In the genomic region with DNA sequence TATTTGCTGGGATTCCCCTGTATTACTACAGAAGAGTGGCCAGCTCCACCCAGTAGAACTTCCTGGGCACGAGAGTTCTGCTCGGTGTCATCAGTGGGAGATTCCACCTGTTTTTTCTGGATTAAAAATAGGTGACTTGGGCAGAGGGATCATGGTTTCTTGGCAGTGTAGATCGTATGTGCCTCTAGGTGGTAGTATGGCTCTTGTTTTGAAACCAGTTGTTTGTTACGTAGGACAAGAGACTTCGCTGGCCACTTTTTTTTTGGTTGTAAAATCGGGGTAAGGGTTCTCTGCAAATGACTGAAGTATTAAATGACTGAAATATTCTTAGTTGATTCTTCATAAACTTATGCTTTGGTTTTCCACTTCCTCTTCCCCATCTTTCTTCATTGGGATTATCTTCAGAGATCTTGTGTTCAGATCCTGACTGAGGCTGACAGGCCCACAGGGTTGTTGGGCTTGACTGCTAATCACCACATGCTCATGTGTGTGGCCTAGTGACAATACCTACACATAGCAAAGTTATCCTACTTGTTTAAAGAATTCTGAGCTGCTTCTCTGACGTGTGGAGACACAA, we compare ENCODE assay signal across 9 cellular contexts. TPM values are rescaled to one million over a fixed set of nuclear protein-coding genes. Genes with fewer than 3 reads are reported as not detected.
DNase-seq lines count a peak whose midpoint lies in the region; ATAC-seq lines count a peak whose summit lies in the region.
"Had no signal": no experiment of that assay in that cellular context is flagged by ENCODE, and none has a peak within 500 bp of the region (broad histone marks: within the 10 kb centered on the region; RNA-seq: fewer than 3 reads in every experiment).

No MANE protein-coding gene starts in this region.

- intact Hi-C loops in dendritic cell treated with granulocyte-macrophage colony-stimulating factor and Interleukin-4, amounts not matched to agents 40 ng/mL and 50 ng/mL, for 4 days (cut with micrococcal nuclease), result no loop called here
- intact Hi-C loops in naive thymus-derived CD4-positive, alpha-beta T cell (cut with micrococcal nuclease), result loop anchor here (1.0 to 2.0 kb wide), 4 partner anchors 243 to 398 kb away; no protein-coding TSS in a partner anchor
- intact Hi-C loops in activated T-helper 1 cell treated with anti-CD3 and anti-CD28 coated beads, Interleukin-12 subunit alpha, Interleukin-12 subunit beta, Interleukin-2, Interleukin-4 antibody, amounts not matched to agents 30 ng/mL and 10 ng/mL and 1 ng/mL, durations not matched to agents 14 hours and 24 hours and 36 hours (cut with micrococcal nuclease), result loop anchor here (1.0 kb wide), 1 partner anchor 389 kb away; no protein-coding TSS in a partner anchor

- no peaks in the 10 kb centered on the region for H3K9me3 ChIP-seq in naive thymus-derived CD4-positive, alpha-beta T cell (ENCODE audit: control insufficient read depth in 2 of 3, low read length in 3 of 3)

- no peaks in the 10 kb centered on the region for H3K4me1 Mint-ChIP-seq in dendritic cell treated with granulocyte-macrophage colony-stimulating factor and Interleukin-4, amounts not matched to agents 40 ng/mL and 50 ng/mL, for 4 days (ENCODE audit: low read depth)
- H3K4me1 Mint-ChIP-seq in naive thymus-derived CD4-positive, alpha-beta T cell, result peaks cover 16 to 69% (median 59%) of the 10 kb centered on the region in 7 donors
- H3K4me1 Mint-ChIP-seq in activated T-helper 1 cell treated with anti-CD3 and anti-CD28 coated beads, Interleukin-12 subunit alpha, Interleukin-12 subunit beta, Interleukin-2, Interleukin-4 antibody, amounts not matched to agents 30 ng/mL and 10 ng/mL and 1 ng/mL, durations not matched to agents 14 hours and 24 hours and 36 hours (ENCODE audit: low read depth), result peaks cover 44% of the 10 kb centered on the region

- ATAC-seq in naive thymus-derived CD4-positive, alpha-beta T cell, result peak; percentile 40

- H3K36me3 Mint-ChIP-seq in dendritic cell treated with granulocyte-macrophage colony-stimulating factor and Interleukin-4, amounts not matched to agents 40 ng/mL and 50 ng/mL, for 4 days (ENCODE audit: low read depth), result no peaks in the 10 kb centered on the region
- no peaks in the 10 kb centered on the region for H3K36me3 Mint-ChIP-seq in naive thymus-derived CD4-positive, alpha-beta T cell
- no peaks in the 10 kb centered on the region for H3K36me3 Mint-ChIP-seq in activated T-helper 1 cell treated with anti-CD3 and anti-CD28 coated beads, Interleukin-12 subunit alpha, Interleukin-12 subunit beta, Interleukin-2, Interleukin-4 antibody, amounts not matched to agents 30 ng/mL and 10 ng/mL and 1 ng/mL, durations not matched to agents 14 hours and 24 hours and 36 hours (ENCODE audit: low read depth)

- H3K27me3 ChIP-seq in naive thymus-derived CD4-positive, alpha-beta T cell (ENCODE audit: control insufficient read depth in 2 of 2, insufficient read depth in 2 of 2, low read length in 2 of 2), result no peaks in the 10 kb centered on the region

- no peaks in the 10 kb centered on the region for H3K9me3 Mint-ChIP-seq in dendritic cell treated with granulocyte-macrophage colony-stimulating factor and Interleukin-4, amounts not matched to agents 40 ng/mL and 50 ng/mL, for 4 days
- no peaks in the 10 kb centered on the region for H3K9me3 Mint-ChIP-seq in naive thymus-derived CD4-positive, alpha-beta T cell
- no peaks in the 10 kb centered on the region for H3K9me3 Mint-ChIP-seq in activated T-helper 1 cell treated with anti-CD3 and anti-CD28 coated beads, Interleukin-12 subunit alpha, Interleukin-12 subunit beta, Interleukin-2, Interleukin-4 antibody, amounts not matched to agents 30 ng/mL and 10 ng/mL and 1 ng/mL, durations not matched to agents 14 hours and 24 hours and 36 hours

- peak overlapping the region; percentile 23 for H3K27ac Mint-ChIP-seq in dendritic cell treated with granulocyte-macrophage colony-stimulating factor and Interleukin-4, amounts not matched to agents 40 ng/mL and 50 ng/mL, for 4 days
- peak overlapping the region in 7 of 9 donors; percentile 14 to 66 (median 52) for H3K27ac Mint-ChIP-seq in naive thymus-derived CD4-positive, alpha-beta T cell
- no peak overlapping the region for H3K27ac Mint-ChIP-seq in activated T-helper 1 cell treated with anti-CD3 and anti-CD28 coated beads, Interleukin-12 subunit alpha, Interleukin-12 subunit beta, Interleukin-2, Interleukin-4 antibody, amounts not matched to agents 30 ng/mL and 10 ng/mL and 1 ng/mL, durations not matched to agents 14 hours and 24 hours and 36 hours

- H3K4me3 ChIP-seq in naive thymus-derived CD4-positive, alpha-beta T cell (ENCODE audit: low read length), result no peak overlapping the region
- H3K4me3 ChIP-seq: coronary artery had no signal

- no peak overlapping the region for H3K27ac ChIP-seq in naive thymus-derived CD4-positive, alpha-beta T cell (ENCODE audit: low read depth, low read length)
- H3K27ac ChIP-seq: coronary artery had no signal

- no peaks in the 10 kb centered on the region for H3K36me3 ChIP-seq in naive thymus-derived CD4-positive, alpha-beta T cell (ENCODE audit: control insufficient read depth in 2 of 3, insufficient read depth in 3 of 3, low read length in 3 of 3)

- peaks cover 6% of the 10 kb centered on the region for H3K27me3 Mint-ChIP-seq in dendritic cell treated with granulocyte-macrophage colony-stimulating factor and Interleukin-4, amounts not matched to agents 40 ng/mL and 50 ng/mL, for 4 days
- H3K27me3 Mint-ChIP-seq in naive thymus-derived CD4-positive, alpha-beta T cell, result no peaks in the 10 kb centered on the region
- H3K27me3 Mint-ChIP-seq in activated T-helper 1 cell treated with anti-CD3 and anti-CD28 coated beads, Interleukin-12 subunit alpha, Interleukin-12 subunit beta, Interleukin-2, Interleukin-4 antibody, amounts not matched to agents 30 ng/mL and 10 ng/mL and 1 ng/mL, durations not matched to agents 14 hours and 24 hours and 36 hours (ENCODE audit: insufficient read depth), result peaks cover 7% of the 10 kb centered on the region

- CTCF ChIA-PET in naive thymus-derived CD4-positive, alpha-beta T cell (lab: Charles Lee), result interaction anchor here (0.9 to 2.8 kb wide), 10 partner anchors 38 to 439 kb away, joined by 3 to 21 read pairs (median 4); a partner anchor contains a TSS

- H3K4me1 ChIP-seq in naive thymus-derived CD4-positive, alpha-beta T cell (ENCODE audit: control insufficient read depth in 2 of 2, insufficient read depth in 2 of 2, low read length in 2 of 2), result peaks cover 8 to 42% of the 10 kb centered on the region in 2 donors

- peak; percentile 17 for DNase-seq in ELF-1 (ENCODE audit: low read depth, low spot score)
- peak; percentile 50 for DNase-seq in M059J (ENCODE audit: low read depth)
- DNase-seq in naive thymus-derived CD4-positive, alpha-beta T cell, result peak in 6 of 9 donors; percentile 6 to 37 (median 26)
- no peak for DNase-seq in stimulated activated CD4-positive, alpha-beta T cell treated with anti-CD3 and anti-CD28 coated beads, Interleukin-12 subunit alpha, Interleukin-12 subunit beta, amount 100 ng/mL, for 4 hours
- no peak for DNase-seq in activated CD4-positive, alpha-beta T cell treated with anti-CD3 and anti-CD28 coated beads, Interleukin-2, amount 50 U/mL, for 48 hours
- no peak for DNase-seq in activated T-helper 1 cell treated with anti-CD3 and anti-CD28 coated beads, Interleukin-12 subunit alpha, Interleukin-12 subunit beta, Interleukin-2, Interleukin-4 antibody, amounts not matched to agents 30 ng/mL and 10 ng/mL and 1 ng/mL, durations not matched to agents 14 hours and 24 hours and 36 hours (ENCODE audit: low spot score)
- DNase-seq: posterior cingulate gyrus had no signal

- H3K4me3 Mint-ChIP-seq in dendritic cell treated with granulocyte-macrophage colony-stimulating factor and Interleukin-4, amounts not matched to agents 40 ng/mL and 50 ng/mL, for 4 days, result no peak overlapping the region
- peak overlapping the region in 3 of 10 donors; percentile 25 to 55 (median 36) for H3K4me3 Mint-ChIP-seq in naive thymus-derived CD4-positive, alpha-beta T cell
- no peak overlapping the region for H3K4me3 Mint-ChIP-seq in activated T-helper 1 cell treated with anti-CD3 and anti-CD28 coated beads, Interleukin-12 subunit alpha, Interleukin-12 subunit beta, Interleukin-2, Interleukin-4 antibody, amounts not matched to agents 30 ng/mL and 10 ng/mL and 1 ng/mL, durations not matched to agents 14 hours and 24 hours and 36 hours

- POLR2A ChIA-PET in naive thymus-derived CD4-positive, alpha-beta T cell (lab: Charles Lee), result interaction anchor here (0.6 to 7.9 kb wide), 2 partner anchors 19 to 40 kb away, joined by 3 to 97 read pairs; a partner anchor contains a TSS

RNA-seq across cellular contexts. Expression of a gene that starts 43.8 kb away (rescaled TPM):
- total RNA-seq in M059J (2014; rRNA removed; shearing (Covaris generic)), result 322 and 407 TPM in 2 replicates
- 100 to 1,000 TPM; 242 to 470 (median 330) TPM for total RNA-seq in naive thymus-derived CD4-positive, alpha-beta T cell
- 100 to 1,000 TPM; 268 to 412 TPM for polyA plus RNA-seq in naive thymus-derived CD4-positive, alpha-beta T cell
- total RNA-seq in activated T-helper 1 cell treated with anti-CD3 and anti-CD28 coated beads, Interleukin-12 subunit alpha, Interleukin-12 subunit beta, Interleukin-2, Interleukin-4 antibody, amounts not matched to agents 30 ng/mL and 10 ng/mL and 1 ng/mL, durations not matched to agents 14 hours and 24 hours and 36 hours, result 449 and 453 TPM in 2 replicates

Comparison
In these comparisons a context has a peak if more than half of its experiments do, and no peak if none do; other contexts are left out.
1. DNase-seq: peak in ELF-1 (single experiment), M059J (single experiment) and naive thymus-derived CD4-positive, alpha-beta T cell (6 of 9); none in stimulated activated CD4-positive, alpha-beta T cell treated with anti-CD3 and anti-CD28 coated beads, Interleukin-12 subunit alpha, Interleukin-12 subunit beta, amount 100 ng/mL, for 4 hours (single experiment), activated CD4-positive, alpha-beta T cell treated with anti-CD3 and anti-CD28 coated beads, Interleukin-2, amount 50 U/mL, for 48 hours (0 of 2) and activated T-helper 1 cell treated with anti-CD3 and anti-CD28 coated beads, Interleukin-12 subunit alpha, Interleukin-12 subunit beta, Interleukin-2, Interleukin-4 antibody, amounts not matched to agents 30 ng/mL and 10 ng/mL and 1 ng/mL, durations not matched to agents 14 hours and 24 hours and 36 hours (single experiment).